ENCODE assay signal across 23 cellular contexts in genomic region chr2:239609162-239609561, GRCh38.
A peak's percentile ranks its signal among the peaks of the same experiment; 100 is the strongest.
DNase-seq lines count a peak whose midpoint lies in the region; ATAC-seq and TF ChIP-seq lines count a peak whose summit lies in the region.
"Had no signal": no experiment of that assay in that cellular context is flagged by ENCODE, and none has a peak within 500 bp of the region (broad histone marks: within the 10 kb centered on the region; RNA-seq: fewer than 3 reads in every experiment).

No MANE protein-coding gene starts in this region.

- no peak for TF ChIP-seq CTCF in chondrocyte (IDR thresholded peaks at IDR 0.05)
- no peak for TF ChIP-seq CTCF in nephron progenitor cell (IDR thresholded peaks at IDR 0.05)

- H3K4me1 Mint-ChIP-seq in chondrocyte (ENCODE audit: low read depth), result no peaks in the 10 kb centered on the region
- peaks cover 36% of the 10 kb centered on the region for H3K4me1 Mint-ChIP-seq in nephron progenitor cell
- H3K4me1 Mint-ChIP-seq in stimulated activated memory B cell treated with anti-CD40 and anti-IgM and Interleukin-4, amounts not matched to agents 10 μg/mL and 1 μg/mL and 100 μg/mL, for 72 hours, result no peaks in the 10 kb centered on the region
- H3K4me1 Mint-ChIP-seq: CD4-positive, CD25-positive, alpha-beta regulatory T cell had no signal

- H3K4me3 Mint-ChIP-seq in chondrocyte (ENCODE audit: unreplicated experiment), result no peak overlapping the region
- no peak overlapping the region for H3K4me3 Mint-ChIP-seq in nephron progenitor cell
- no peak overlapping the region for H3K4me3 Mint-ChIP-seq in stimulated activated memory B cell treated with anti-CD40 and anti-IgM and Interleukin-4, amounts not matched to agents 10 μg/mL and 1 μg/mL and 100 μg/mL, for 72 hours
- H3K4me3 Mint-ChIP-seq: CD4-positive, CD25-positive, alpha-beta regulatory T cell had no signal

- H3K27me3 Mint-ChIP-seq in chondrocyte (ENCODE audit: low read depth) (peaks cover 26% of the 10 kb centered on the region), nephron progenitor cell (ENCODE audit: low read depth, poor library complexity) (peaks cover 7% of the 10 kb centered on the region)
- H3K27me3 Mint-ChIP-seq in stimulated activated memory B cell treated with anti-CD40 and anti-IgM and Interleukin-4, amounts not matched to agents 10 μg/mL and 1 μg/mL and 100 μg/mL, for 72 hours, result peaks cover 16% of the 10 kb centered on the region

- ATAC-seq in stimulated activated memory B cell treated with anti-CD40 and anti-IgM and Interleukin-4, amounts not matched to agents 10 μg/mL and 1 μg/mL and 100 μg/mL, for 72 hours, result peak; percentile 4
- ATAC-seq: left colon had no signal

- H3K9me3 Mint-ChIP-seq in chondrocyte (ENCODE audit: low read depth), result peaks cover 7% of the 10 kb centered on the region
- peaks cover 5% of the 10 kb centered on the region for H3K9me3 Mint-ChIP-seq in nephron progenitor cell
- no peaks in the 10 kb centered on the region for H3K9me3 Mint-ChIP-seq in stimulated activated memory B cell treated with anti-CD40 and anti-IgM and Interleukin-4, amounts not matched to agents 10 μg/mL and 1 μg/mL and 100 μg/mL, for 72 hours

- H3K36me3 Mint-ChIP-seq in chondrocyte (ENCODE audit: low read depth), result no peaks in the 10 kb centered on the region
- H3K36me3 Mint-ChIP-seq in nephron progenitor cell (ENCODE audit: low read depth), result no peaks in the 10 kb centered on the region
- no peaks in the 10 kb centered on the region for H3K36me3 Mint-ChIP-seq in stimulated activated memory B cell treated with anti-CD40 and anti-IgM and Interleukin-4, amounts not matched to agents 10 μg/mL and 1 μg/mL and 100 μg/mL, for 72 hours
- H3K36me3 Mint-ChIP-seq: CD4-positive, CD25-positive, alpha-beta regulatory T cell had no signal

- H3K27ac Mint-ChIP-seq in chondrocyte (ENCODE audit: unreplicated experiment) (no peak overlapping the region), nephron progenitor cell (peak overlapping the region; percentile 52)
- no peak overlapping the region for H3K27ac Mint-ChIP-seq in stimulated activated memory B cell treated with anti-CD40 and anti-IgM and Interleukin-4, amounts not matched to agents 10 μg/mL and 1 μg/mL and 100 μg/mL, for 72 hours
- H3K27ac Mint-ChIP-seq: CD4-positive, CD25-positive, alpha-beta regulatory T cell had no signal

- peak; percentile 44 for DNase-seq in activated CD8-positive, alpha-beta memory T cell treated with anti-CD3 and anti-CD28 coated beads for 24 hours
- DNase-seq in activated CD8-positive, alpha-beta memory T cell treated with anti-CD3 and anti-CD28 coated beads, Interleukin-2, amount 50 U/mL, for 4 hours, result no peak
- DNase-seq in chondrocyte (ENCODE audit: low spot score), result peak; percentile 78
- DNase-seq in nephron progenitor cell, result no peak
- DNase-seq in NCI-H187 (lab: John Stamatoyannopoulos, UW), result no peak
- no peak for DNase-seq in stimulated activated CD4-positive, alpha-beta T cell treated with anti-CD3 and anti-CD28 coated beads, Interleukin-2, amount 100 ng/mL, for 24 hours
- no peak for DNase-seq in SHP77 (lab: John Stamatoyannopoulos, UW)
- DNase-seq: 8988T; activated CD4-positive, alpha-beta T cell treated with anti-CD3 and anti-CD28 coated beads for 4 hours; activated naive CD4-positive, alpha-beta T cell; Calu3; CD4-positive, CD25-positive, alpha-beta regulatory T cell; GOT3; hippocampal formation; IMR-90; left colon; mesenchymal stem cell; NCI-H187 treated with DMSO at 0.1 percent for 48 hours; NCI-H2171; NCI-H510A; stimulated activated naive CD4-positive, alpha-beta T cell treated with Interleukin-2 at 50 U/mL for 16 hours; WERI-Rb-1 had no signal

Comparison
In these comparisons a context has a peak if more than half of its experiments do, and no peak if none do; other contexts are left out.
1. DNase-seq: peak in activated CD8-positive, alpha-beta memory T cell treated with anti-CD3 and anti-CD28 coated beads for 24 hours (single experiment) and chondrocyte (single experiment); none in activated CD8-positive, alpha-beta memory T cell treated with anti-CD3 and anti-CD28 coated beads, Interleukin-2, amount 50 U/mL, for 4 hours (single experiment), nephron progenitor cell (single experiment), NCI-H187 (0 of 2), stimulated activated CD4-positive, alpha-beta T cell treated with anti-CD3 and anti-CD28 coated beads, Interleukin-2, amount 100 ng/mL, for 24 hours (0 of 2) and SHP77 (0 of 2).